ENCODE assay signal across 29 cellular contexts in genomic region chr3:161454615-161455014, GRCh38. TPM values are rescaled to one million over a fixed set of nuclear protein-coding genes. Genes with fewer than 3 reads are reported as not detected.
"Had no signal": no experiment of that assay in that cellular context is flagged by ENCODE, and none has a peak within 500 bp of the region (broad histone marks: within the 10 kb centered on the region; RNA-seq: fewer than 3 reads in every experiment).

No MANE protein-coding gene starts in this region.

- H3K4me1 ChIP-seq: breast epithelium, esophagus squamous epithelium, gastroesophageal sphincter, right atrium auricular region, thyroid gland, upper lobe of right lung had no signal

- DNase-seq: activated CD4-positive, alpha-beta memory T cell treated with anti-CD3 and anti-CD28 coated beads, Interleukin-2, amount 10 ng/mL, durations not matched to agents 7 days and 5 days; activated CD4-positive, alpha-beta T cell treated with anti-CD3 and anti-CD28 coated beads for 4 hours; activated CD4-positive, CD25-positive, alpha-beta regulatory T cell; activated effector memory CD4-positive, alpha-beta T cell treated with Interleukin-2 at 50 U/mL for 16 hours; activated naive CD4-positive, alpha-beta T cell treated with anti-CD3 and anti-CD28 coated beads for 36 hours; activated naive CD8-positive, alpha-beta T cell treated with anti-CD3 and anti-CD28 coated beads, Interleukin-2, amount 10 ng/mL, durations not matched to agents 7 days and 5 days; activated T-cell treated with anti-CD3 and anti-CD28 coated beads, Interleukin-2, amount 50 U/mL, for 72 hours; amniotic stem cell; esophagus squamous epithelium; head of caudate nucleus; hypothalamus; left ventricle myocardium superior; mammary epithelial cell; stimulated activated CD4-positive, alpha-beta T cell treated with anti-CD3 and anti-CD28 coated beads, Interleukin-12 subunit alpha, Interleukin-12 subunit beta, amount 100 ng/mL, for 4 hours; stimulated activated CD4-positive, alpha-beta T cell treated with anti-CD3 and anti-CD28 coated beads, Interleukin-4, amount 100 ng/mL, for 4 hours; substantia nigra; T-helper 9 cell; thyroid gland; upper lobe of right lung had no signal

- H3K9me3 Mint-ChIP-seq: activated CD4-positive, alpha-beta memory T cell treated with anti-CD3 and anti-CD28 coated beads, Interleukin-2, amount 10 ng/mL, durations not matched to agents 7 days and 5 days; activated naive CD4-positive, alpha-beta T cell treated with anti-CD3 and anti-CD28 coated beads for 36 hours; activated naive CD8-positive, alpha-beta T cell treated with anti-CD3 and anti-CD28 coated beads, Interleukin-2, amount 10 ng/mL, durations not matched to agents 7 days and 5 days; central memory CD8-positive, alpha-beta T cell; stimulated activated naive CD8-positive, alpha-beta T cell treated with anti-CD3 and anti-CD28 coated beads, Interleukin-15, Interleukin-2, amounts not matched to agents 100 ng/mL and 50 ng/mL, for 24 hours had no signal

- H3K4me3 Mint-ChIP-seq: activated CD4-positive, alpha-beta memory T cell treated with anti-CD3 and anti-CD28 coated beads, Interleukin-2, amount 10 ng/mL, durations not matched to agents 7 days and 5 days; activated naive CD4-positive, alpha-beta T cell treated with anti-CD3 and anti-CD28 coated beads for 36 hours; activated naive CD8-positive, alpha-beta T cell treated with anti-CD3 and anti-CD28 coated beads, Interleukin-2, amount 10 ng/mL, durations not matched to agents 7 days and 5 days; activated T-cell treated with anti-CD3 and anti-CD28 coated beads, Interleukin-2, amount 50 U/mL, for 72 hours; central memory CD8-positive, alpha-beta T cell; stimulated activated naive CD8-positive, alpha-beta T cell treated with anti-CD3 and anti-CD28 coated beads, Interleukin-15, Interleukin-2, amounts not matched to agents 100 ng/mL and 50 ng/mL, for 24 hours had no signal

- H3K27ac Mint-ChIP-seq: activated CD4-positive, alpha-beta memory T cell treated with anti-CD3 and anti-CD28 coated beads, Interleukin-2, amount 10 ng/mL, durations not matched to agents 7 days and 5 days; activated naive CD4-positive, alpha-beta T cell treated with anti-CD3 and anti-CD28 coated beads for 36 hours; activated naive CD8-positive, alpha-beta T cell treated with anti-CD3 and anti-CD28 coated beads, Interleukin-2, amount 10 ng/mL, durations not matched to agents 7 days and 5 days; activated T-cell treated with anti-CD3 and anti-CD28 coated beads, Interleukin-2, amount 50 U/mL, for 72 hours; progenitor cell of endocrine pancreas; stimulated activated naive CD8-positive, alpha-beta T cell treated with anti-CD3 and anti-CD28 coated beads, Interleukin-15, Interleukin-2, amounts not matched to agents 100 ng/mL and 50 ng/mL, for 24 hours had no signal

- H3K4me3 ChIP-seq: breast epithelium, esophagus squamous epithelium, gastroesophageal sphincter, right atrium auricular region, thyroid gland, upper lobe of right lung had no signal

- H3K27ac ChIP-seq: breast epithelium, esophagus squamous epithelium, gastroesophageal sphincter, right atrium auricular region, thyroid gland, upper lobe of right lung had no signal

- H3K9me3 ChIP-seq: breast epithelium, esophagus squamous epithelium, gastroesophageal sphincter, right atrium auricular region, thyroid gland, upper lobe of right lung had no signal

- H3K36me3 Mint-ChIP-seq: activated naive CD8-positive, alpha-beta T cell treated with anti-CD3 and anti-CD28 coated beads, Interleukin-2, amount 10 ng/mL, durations not matched to agents 7 days and 5 days had no signal

- H3K27me3 Mint-ChIP-seq: activated CD4-positive, alpha-beta memory T cell treated with anti-CD3 and anti-CD28 coated beads, Interleukin-2, amount 10 ng/mL, durations not matched to agents 7 days and 5 days; central memory CD8-positive, alpha-beta T cell; progenitor cell of endocrine pancreas had no signal

- H3K4me1 Mint-ChIP-seq: activated CD4-positive, alpha-beta memory T cell treated with anti-CD3 and anti-CD28 coated beads, Interleukin-2, amount 10 ng/mL, durations not matched to agents 7 days and 5 days; activated naive CD8-positive, alpha-beta T cell treated with anti-CD3 and anti-CD28 coated beads, Interleukin-2, amount 10 ng/mL, durations not matched to agents 7 days and 5 days; central memory CD8-positive, alpha-beta T cell had no signal

- H3K36me3 ChIP-seq: breast epithelium, esophagus squamous epithelium, gastroesophageal sphincter, right atrium auricular region, thyroid gland, upper lobe of right lung had no signal

- H3K27me3 ChIP-seq: breast epithelium, esophagus squamous epithelium, gastroesophageal sphincter, right atrium auricular region, thyroid gland, upper lobe of right lung had no signal

RNA-seq across cellular contexts. Expression of gene OTOL1, which starts 42.0 kb away (rescaled TPM):
- total RNA-seq: activated CD4-positive, alpha-beta memory T cell treated with anti-CD3 and anti-CD28 coated beads, Interleukin-2, amount 10 ng/mL, durations not matched to agents 7 days and 5 days; activated naive CD4-positive, alpha-beta T cell treated with anti-CD3 and anti-CD28 coated beads for 36 hours; activated naive CD8-positive, alpha-beta T cell treated with anti-CD3 and anti-CD28 coated beads, Interleukin-2, amount 10 ng/mL, durations not matched to agents 7 days and 5 days; activated T-cell treated with anti-CD3 and anti-CD28 coated beads, Interleukin-2, amount 50 U/mL, for 72 hours; breast epithelium; dermis microvascular lymphatic vessel endothelial cell; esophagus squamous epithelium; gastroesophageal sphincter; left ventricle myocardium superior; mammary epithelial cell; osteoblast; progenitor cell of endocrine pancreas; right atrium auricular region; T-helper 1 cell treated with Interleukin-12 subunit alpha and Interleukin-12 subunit beta and Interleukin-4 antibody, amounts not matched to agents 30 ng/mL and 1 ng/mL, for 36 hours; thyroid gland; upper lobe of right lung had no signal
- polyA plus RNA-seq: mammary epithelial cell, neural cell had no signal
